12 cellular contexts compared by ENCODE assay signal in genomic region chr18:9804517-9805104, GRCh38.
DNase-seq lines count a peak whose midpoint lies in the region; ATAC-seq, FAIRE-seq and TF ChIP-seq lines count a peak whose summit lies in the region.
"Had no signal": no experiment of that assay in that cellular context is flagged by ENCODE, and none has a peak within 500 bp of the region (broad histone marks: within the 10 kb centered on the region; RNA-seq: fewer than 3 reads in every experiment).

No MANE protein-coding gene starts in this region.

- FAIRE-seq in A549 (lab: Jason Lieb, UNC) (no peak), D721Med (lab: Jason Lieb, UNC) (no peak)
- FAIRE-seq: small intestine had no signal

- no peak overlapping the region for H3K4me2 ChIP-seq in A549

- TF ChIP-seq POLR2A in A549 (IDR thresholded peaks at IDR 0.05; ENCODE audit: low read length) = no peak
- TF ChIP-seq POLR2A in NB4 (IDR thresholded peaks at IDR 0.05; ENCODE audit: extremely low read depth, insufficient read length) = no peak

- 95% methylated on average over 5 of the region's 5 CpGs for WGBS in A549 (ENCODE audit: missing lambda C conversion rate)

- TF ChIP-seq CTCF in A549 (IDR thresholded peaks at IDR 0.05) (no peak), NB4 (IDR thresholded peaks at IDR 0.05; ENCODE audit: low read depth, low read length) (no peak), D721Med (IDR thresholded peaks at IDR 0.05; ENCODE audit: insufficient read depth, missing control alignments) (no peak)

- ATAC-seq in A549 = no peak
- ATAC-seq: effector memory CD8-positive, alpha-beta T cell had no signal

- H3K27ac ChIP-seq in A549 (peak overlapping the region; percentile 66 to 82; a peak in 4 of 6 replicates), mucosa of rectum (ENCODE audit: low read depth in 2 of 2, low read length in 2 of 2) (no peak overlapping the region)

- POLR2A ChIA-PET in A549 (lab: Yijun Ruan, JAX) = no interaction called here

- no peaks in the 10 kb centered on the region for H3K36me3 ChIP-seq in mucosa of rectum (ENCODE audit: control insufficient read depth in 2 of 2, insufficient read depth in 2 of 2, low read length in 2 of 2)

- DNase-seq in A549 (ENCODE audit: low read depth in 1 of 2, low spot score in 1 of 2) (no peak), NB4 (ENCODE audit: low read depth) (peak; percentile 14), dermis blood vessel endothelial cell (peak; percentile 8), KBM-7 (no peak), D721Med (ENCODE audit: insufficient read length, low spot score) (no peak)
- DNase-seq in stimulated activated CD4-positive, alpha-beta T cell treated with anti-CD3 and anti-CD28 coated beads, Interleukin-15, amount 100 ng/mL, for 24 hours = no peak
- no peak for DNase-seq in stimulated activated CD4-positive, alpha-beta T cell treated with anti-CD3 and anti-CD28 coated beads, Interleukin-2, amount 100 ng/mL, for 48 hours
- DNase-seq: activated CD4-positive, alpha-beta T cell treated with anti-CD3 and anti-CD28 coated beads for 4 hours; effector memory CD8-positive, alpha-beta T cell; islet precursor cell; small intestine had no signal

- no peak overlapping the region for H3K9ac ChIP-seq in mucosa of rectum (ENCODE audit: low read depth in 1 of 2, low read length in 2 of 2)

- no peaks in the 10 kb centered on the region for H3K9me3 ChIP-seq in A549
- H3K9me3 ChIP-seq in mucosa of rectum (ENCODE audit: control insufficient read depth in 2 of 2, low read length in 2 of 2) = no peaks in the 10 kb centered on the region

- no peak for TF ChIP-seq RAD21 in A549 (conservative IDR thresholded peaks at IDR 0.05 in 1 of 2, IDR thresholded peaks at IDR 0.05 in 1 of 2)

- CTCF ChIA-PET in A549 (lab: Yijun Ruan, JAX) = interaction anchor here (1.0 to 1.1 kb wide), 2 partner anchors 20 to 192 kb away, joined by 3 read pairs; no protein-coding TSS in a partner anchor

- H3K4me1 ChIP-seq in A549 (peaks cover 49% of the 10 kb centered on the region), mucosa of rectum (ENCODE audit: control insufficient read depth in 2 of 2, insufficient read depth in 2 of 2, low read length in 2 of 2) (peaks cover 5 to 13% of the 10 kb centered on the region in 2 donors)

- in situ Hi-C loops in KBM-7 (cut with MboI; ENCODE audit: low pct_unique_long_range_greater_than_20kb, low sequenced_read_pairs) = no loop called here

- no peak for TF ChIP-seq EP300 in A549 (IDR thresholded peaks at IDR 0.05)

- H3K4me3 ChIP-seq in A549 = no peak overlapping the region
- H3K4me3 ChIP-seq in NB4 (ENCODE audit: low read depth, low read length) = no peak overlapping the region
- H3K4me3 ChIP-seq in mucosa of rectum (ENCODE audit: low read length in 2 of 2) = peak overlapping the region; percentile 15 to 24

- no peaks in the 10 kb centered on the region for H3K27me3 ChIP-seq in mucosa of rectum (ENCODE audit: control insufficient read depth in 2 of 2, insufficient read depth in 2 of 2, low read length in 2 of 2)

TF ChIP-seq in A549, 52 proteins besides CTCF, POLR2A, EP300 and RAD21:
- TF ChIP-seq HEYL (CRISPR knock-in tag; IDR thresholded peaks at IDR 0.05) = no peak
- TF ChIP-seq EHMT2 (IDR thresholded peaks at IDR 0.05; ENCODE audit: low read depth) = no peak
- TF ChIP-seq CEBPB (IDR thresholded peaks at IDR 0.05) = no peak
- TF ChIP-seq ELK1 (IDR thresholded peaks at IDR 0.05; ENCODE audit: low read depth, low read length) = no peak
- TF ChIP-seq ESRRA (IDR thresholded peaks at IDR 0.05; ENCODE audit: borderline replicate concordance, low read length) = no peak
- TF ChIP-seq ZC3H11A (IDR thresholded peaks at IDR 0.05) = no peak
- TF ChIP-seq NPAS2 (CRISPR knock-in tag; IDR thresholded peaks at IDR 0.05; ENCODE audit: borderline replicate concordance) = no peak
- no peak for TF ChIP-seq HDAC2 (IDR thresholded peaks at IDR 0.05)
- TF ChIP-seq GATA3 (IDR thresholded peaks at IDR 0.05; ENCODE audit: borderline replicate concordance) = no peak
- no peak for TF ChIP-seq HOXA7 (CRISPR knock-in tag; IDR thresholded peaks at IDR 0.05)
- TF ChIP-seq CHD4 (IDR thresholded peaks at IDR 0.05; ENCODE audit: borderline replicate concordance) = no peak
- TF ChIP-seq TP53 (CRISPR knock-in tag; IDR thresholded peaks at IDR 0.05) = no peak

Comparison
In these comparisons a context has a peak if more than half of its experiments do, and no peak if none do; other contexts are left out.
1. DNase-seq: peak in NB4 (single experiment) and dermis blood vessel endothelial cell (single experiment); none in A549 (0 of 2), stimulated activated CD4-positive, alpha-beta T cell treated with anti-CD3 and anti-CD28 coated beads, Interleukin-15, amount 100 ng/mL, for 24 hours (single experiment), KBM-7 (single experiment), D721Med (single experiment) and stimulated activated CD4-positive, alpha-beta T cell treated with anti-CD3 and anti-CD28 coated beads, Interleukin-2, amount 100 ng/mL, for 48 hours (0 of 2).
2. H3K27ac ChIP-seq: peak in A549 (2 of 2); none in mucosa of rectum (0 of 2).
3. H3K4me3 ChIP-seq: peak in mucosa of rectum (2 of 2); none in A549 (single experiment) and NB4 (single experiment).